Comparison of ENCODE assay signal across 19 cellular contexts in the genomic region with DNA sequence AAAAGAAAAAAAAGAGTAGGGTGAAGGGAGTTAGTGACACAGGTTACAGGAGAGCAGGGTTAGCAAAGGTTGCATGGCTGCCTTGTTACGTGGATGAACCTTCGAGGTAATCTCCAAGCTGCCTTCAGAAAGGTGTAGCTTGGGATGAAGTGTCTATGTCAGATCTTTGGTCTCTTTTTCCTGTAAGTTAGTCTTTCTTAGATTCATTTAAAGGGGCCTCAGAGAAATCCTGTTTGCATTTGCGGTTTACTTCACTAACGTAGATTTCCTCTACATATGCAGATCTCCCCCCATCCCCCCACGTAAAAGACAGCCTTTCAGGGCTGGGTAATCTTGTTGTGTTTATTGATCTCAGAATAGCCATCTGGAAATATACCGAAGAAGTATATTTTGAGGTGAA.
DNase-seq lines count a peak whose midpoint lies in the region; ATAC-seq, FAIRE-seq and TF ChIP-seq lines count a peak whose summit lies in the region.
"Had no signal": no experiment of that assay in that cellular context is flagged by ENCODE, and none has a peak within 500 bp of the region (broad histone marks: within the 10 kb centered on the region; RNA-seq: fewer than 3 reads in every experiment).

No MANE protein-coding gene starts in this region.

- POLR2A ChIA-PET in activated CD4-positive, alpha-beta memory T cell treated with anti-CD3 and anti-CD28 coated beads, Interleukin-2, amount 10 ng/mL, durations not matched to agents 7 days and 5 days (lab: Charles Lee), result no interaction called here
- POLR2A ChIA-PET in activated CD4-positive, alpha-beta memory T cell treated with anti-CD3 and anti-CD28 coated beads for 36 hours (lab: Charles Lee), result no interaction called here
- POLR2A ChIA-PET in activated CD8-positive, alpha-beta T cell treated with anti-CD3 and anti-CD28 coated beads for 36 hours (lab: Charles Lee), result interaction anchor here (1.1 kb wide), 1 partner anchor 158 kb away, joined by 5 read pairs; no protein-coding TSS in a partner anchor

- peaks cover 21% of the 10 kb centered on the region for H3K4me1 Mint-ChIP-seq in activated CD4-positive, alpha-beta memory T cell treated with anti-CD3 and anti-CD28 coated beads, Interleukin-2, amount 10 ng/mL, durations not matched to agents 7 days and 5 days
- H3K4me1 Mint-ChIP-seq in activated CD4-positive, alpha-beta memory T cell treated with anti-CD3 and anti-CD28 coated beads for 36 hours (ENCODE audit: low read depth), result peaks cover 27% of the 10 kb centered on the region
- peaks cover 53% of the 10 kb centered on the region for H3K4me1 Mint-ChIP-seq in activated CD8-positive, alpha-beta T cell treated with anti-CD3 and anti-CD28 coated beads for 36 hours (ENCODE audit: low read depth)

- H3K4me1 ChIP-seq in iPS-20b (ENCODE audit: insufficient read depth, low read length) (peaks cover 22% of the 10 kb centered on the region), spleen (peaks cover 0 to 18% (median 0%) of the 10 kb centered on the region in 6 donors), gastroesophageal sphincter (peaks cover 0 to 10% (median 0%) of the 10 kb centered on the region in 3 donors)
- H3K4me1 ChIP-seq: stomach had no signal

- H3K36me3 ChIP-seq in iPS-20b (ENCODE audit: insufficient read depth, low read depth, low read length) (peaks cover 55% of the 10 kb centered on the region), spleen (peaks cover 0 to 28% (median 0%) of the 10 kb centered on the region in 6 donors), gastroesophageal sphincter (peaks cover 0 to 32% of the 10 kb centered on the region in 2 donors)

- no peaks in the 10 kb centered on the region for H3K36me3 Mint-ChIP-seq in activated CD4-positive, alpha-beta memory T cell treated with anti-CD3 and anti-CD28 coated beads, Interleukin-2, amount 10 ng/mL, durations not matched to agents 7 days and 5 days (ENCODE audit: low read depth)
- peaks cover 1% of the 10 kb centered on the region for H3K36me3 Mint-ChIP-seq in activated CD4-positive, alpha-beta memory T cell treated with anti-CD3 and anti-CD28 coated beads for 36 hours
- H3K36me3 Mint-ChIP-seq in activated CD8-positive, alpha-beta T cell treated with anti-CD3 and anti-CD28 coated beads for 36 hours (ENCODE audit: low read depth), result peaks cover 6% of the 10 kb centered on the region

- CTCF ChIA-PET in activated CD4-positive, alpha-beta memory T cell treated with anti-CD3 and anti-CD28 coated beads, Interleukin-2, amount 10 ng/mL, durations not matched to agents 7 days and 5 days (lab: Charles Lee), result interaction anchor here (1.6 kb wide), 1 partner anchor 11 kb away, joined by 8 read pairs; no protein-coding TSS in a partner anchor
- CTCF ChIA-PET in activated CD4-positive, alpha-beta memory T cell treated with anti-CD3 and anti-CD28 coated beads for 36 hours (lab: Charles Lee), result interaction anchor here (1.4 kb wide), 1 partner anchor 11 kb away, joined by 5 read pairs; no protein-coding TSS in a partner anchor
- CTCF ChIA-PET in activated CD8-positive, alpha-beta T cell treated with anti-CD3 and anti-CD28 coated beads for 36 hours (lab: Charles Lee), result interaction anchor here (1.2 kb wide), 1 partner anchor 153 kb away, joined by 3 read pairs; no protein-coding TSS in a partner anchor

- no peaks in the 10 kb centered on the region for H3K27me3 Mint-ChIP-seq in activated CD4-positive, alpha-beta memory T cell treated with anti-CD3 and anti-CD28 coated beads, Interleukin-2, amount 10 ng/mL, durations not matched to agents 7 days and 5 days
- H3K27me3 Mint-ChIP-seq in activated CD4-positive, alpha-beta memory T cell treated with anti-CD3 and anti-CD28 coated beads for 36 hours, result no peaks in the 10 kb centered on the region
- no peaks in the 10 kb centered on the region for H3K27me3 Mint-ChIP-seq in activated CD8-positive, alpha-beta T cell treated with anti-CD3 and anti-CD28 coated beads for 36 hours
- H3K27me3 Mint-ChIP-seq: activated B cell treated with CpG ODN at 0.5 μM for 24 hours had no signal

- H3K9ac ChIP-seq in iPS-20b (ENCODE audit: low read depth, low read length), result no peak overlapping the region

- peak overlapping the region; percentile 38 for H3K27ac Mint-ChIP-seq in activated CD4-positive, alpha-beta memory T cell treated with anti-CD3 and anti-CD28 coated beads, Interleukin-2, amount 10 ng/mL, durations not matched to agents 7 days and 5 days
- no peak overlapping the region for H3K27ac Mint-ChIP-seq in activated CD4-positive, alpha-beta memory T cell treated with anti-CD3 and anti-CD28 coated beads for 36 hours
- H3K27ac Mint-ChIP-seq in activated CD8-positive, alpha-beta T cell treated with anti-CD3 and anti-CD28 coated beads for 36 hours, result peak overlapping the region; percentile 85
- H3K27ac Mint-ChIP-seq: activated B cell treated with CpG ODN at 0.5 μM for 24 hours; activated T-helper 2 cell treated with anti-CD3 and anti-CD28 coated beads, Interferon-gamma antibody, Interleukin-2, Interleukin-4, amounts not matched to agents 10 μg/mL and 5 μg/mL and 100 μg/mL, durations not matched to agents 14 hours and 24 hours and 36 hours had no signal

- no peak overlapping the region for H3K4me3 Mint-ChIP-seq in activated CD4-positive, alpha-beta memory T cell treated with anti-CD3 and anti-CD28 coated beads, Interleukin-2, amount 10 ng/mL, durations not matched to agents 7 days and 5 days
- H3K4me3 Mint-ChIP-seq in activated CD4-positive, alpha-beta memory T cell treated with anti-CD3 and anti-CD28 coated beads for 36 hours, result no peak overlapping the region
- peak overlapping the region; percentile 57 for H3K4me3 Mint-ChIP-seq in activated CD8-positive, alpha-beta T cell treated with anti-CD3 and anti-CD28 coated beads for 36 hours
- H3K4me3 Mint-ChIP-seq: activated B cell treated with CpG ODN at 0.5 μM for 24 hours had no signal

- intact Hi-C loops in activated CD4-positive, alpha-beta memory T cell treated with anti-CD3 and anti-CD28 coated beads for 36 hours (cut with micrococcal nuclease), result loop anchor here (10.0 kb wide), 1 partner anchor 87 kb away; a partner anchor contains a TSS
- intact Hi-C loops in activated CD8-positive, alpha-beta T cell treated with anti-CD3 and anti-CD28 coated beads for 36 hours (cut with micrococcal nuclease), result no loop called here
- intact Hi-C loops in spleen (cut with DNase I; ENCODE audit: low total_unique reads), result no loop called here

- H3K27me3 ChIP-seq in iPS-20b (ENCODE audit: insufficient read depth, low read length) (no peaks in the 10 kb centered on the region), spleen (replicated peaks in 1 of 7) (no peaks in the 10 kb centered on the region), gastroesophageal sphincter (no peaks in the 10 kb centered on the region)
- H3K27me3 ChIP-seq: stomach had no signal

- peak; percentile 6 for FAIRE-seq in H54 (lab: Jason Lieb, UNC)

- no peak for TF ChIP-seq EP300 in gastroesophageal sphincter (IDR thresholded peaks at IDR 0.05)

- H3K4me3 ChIP-seq in iPS-20b (ENCODE audit: low read length) (peak overlapping the region; percentile 27; the same call in 1 of the 2 replicates), spleen (no peak overlapping the region), gastroesophageal sphincter (no peak overlapping the region)
- H3K4me3 ChIP-seq: coronary artery, stomach had no signal

- H3K9me3 Mint-ChIP-seq in activated CD4-positive, alpha-beta memory T cell treated with anti-CD3 and anti-CD28 coated beads, Interleukin-2, amount 10 ng/mL, durations not matched to agents 7 days and 5 days, result no peaks in the 10 kb centered on the region
- H3K9me3 Mint-ChIP-seq in activated CD4-positive, alpha-beta memory T cell treated with anti-CD3 and anti-CD28 coated beads for 36 hours, result no peaks in the 10 kb centered on the region
- no peaks in the 10 kb centered on the region for H3K9me3 Mint-ChIP-seq in activated CD8-positive, alpha-beta T cell treated with anti-CD3 and anti-CD28 coated beads for 36 hours
- H3K9me3 Mint-ChIP-seq: activated B cell treated with CpG ODN at 0.5 μM for 24 hours; activated T-helper 2 cell treated with anti-CD3 and anti-CD28 coated beads, Interferon-gamma antibody, Interleukin-2, Interleukin-4, amounts not matched to agents 10 μg/mL and 5 μg/mL and 100 μg/mL, durations not matched to agents 14 hours and 24 hours and 36 hours had no signal

- 67 to 79% (median 76%) methylated on average over 6 of the region's 6 CpGs for WGBS in spleen, 5 donors
- WGBS in gastroesophageal sphincter (ENCODE audit: low coverage in 1 of 2), 2 donors, result 82 to 93% methylated on average over 6 of the region's 6 CpGs

- no peak for DNase-seq in activated CD4-positive, alpha-beta memory T cell treated with anti-CD3 and anti-CD28 coated beads, Interleukin-2, amount 10 ng/mL, durations not matched to agents 7 days and 5 days
- no peak for DNase-seq in activated CD4-positive, alpha-beta memory T cell treated with anti-CD3 and anti-CD28 coated beads for 36 hours
- no peak for DNase-seq in H54 (ENCODE audit: insufficient read length, low spot score)
- DNase-seq in activated CD8-positive, alpha-beta T cell treated with anti-CD3 and anti-CD28 coated beads for 36 hours, result peak; percentile 63
- no peak for DNase-seq in spleen
- DNase-seq in pons (ENCODE audit: low spot score), result no peak
- DNase-seq: activated B cell treated with CpG ODN at 0.5 μM for 24 hours; C1 segment of cervical spinal cord; DND-41; H7; NCI-H1436 treated with DMSO at 0.1 percent for 48 hours; NCI-H2227 treated with DMSO at 0.1 percent for 48 hours; NK-92 treated with Interleukin-12 subunit alpha and Interleukin-12 subunit beta, amount 100 ng/mL, for 24 hours; stomach had no signal

- TF ChIP-seq POLR2A in H54 (IDR thresholded peaks at IDR 0.05; ENCODE audit: low read depth, low read length) (no peak), spleen (IDR thresholded peaks at IDR 0.05) (no peak), gastroesophageal sphincter (IDR thresholded peaks at IDR 0.05) (no peak)

- no peak overlapping the region for H3K27ac ChIP-seq in iPS-20b (ENCODE audit: low read length)
- H3K27ac ChIP-seq in spleen, result peak overlapping the region in 1 of 8 donors; percentile 33
- H3K27ac ChIP-seq in gastroesophageal sphincter, result no peak overlapping the region
- H3K27ac ChIP-seq: coronary artery, stomach had no signal

- H3K9me3 ChIP-seq in iPS-20b (ENCODE audit: insufficient read depth, low read depth, low read length), result no peaks in the 10 kb centered on the region
- no peaks in the 10 kb centered on the region for H3K9me3 ChIP-seq in spleen
- no peaks in the 10 kb centered on the region for H3K9me3 ChIP-seq in gastroesophageal sphincter
- H3K9me3 ChIP-seq: stomach had no signal

- peak; percentile 71 for ATAC-seq in activated CD8-positive, alpha-beta T cell treated with anti-CD3 and anti-CD28 coated beads for 36 hours
- no peak for ATAC-seq in gastroesophageal sphincter
- ATAC-seq: left lobe of liver had no signal

- no peak for TF ChIP-seq CTCF in activated CD8-positive, alpha-beta T cell treated with anti-CD3 and anti-CD28 coated beads for 36 hours (IDR thresholded peaks at IDR 0.05)
- TF ChIP-seq CTCF in spleen (IDR thresholded peaks at IDR 0.05 in 8 of 11, conservative IDR thresholded peaks at IDR 0.05 in 3 of 11) (no peak), gastroesophageal sphincter (IDR thresholded peaks at IDR 0.05) (no peak)
